Comparison of ENCODE assay signal across 26 cellular contexts in the genomic region with DNA sequence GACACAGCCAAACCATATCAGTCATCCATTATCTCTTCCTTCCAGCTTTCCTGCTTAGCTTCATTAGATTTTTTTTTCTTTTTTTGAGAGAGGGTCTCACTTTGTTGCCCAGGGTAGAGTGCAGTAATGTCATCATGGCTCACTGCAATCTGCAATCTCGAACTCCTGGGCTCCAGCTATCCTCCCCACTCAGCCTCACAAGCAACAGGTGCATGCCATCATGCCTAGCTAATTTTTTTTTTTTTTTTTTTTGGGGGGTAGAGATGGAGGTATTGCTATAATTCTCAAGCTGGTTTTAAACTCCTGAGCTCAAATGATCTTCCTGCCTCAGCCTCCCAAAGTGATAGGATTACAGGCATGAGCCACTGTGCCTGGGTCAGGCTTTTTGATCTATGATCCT.
"Had no signal": no experiment of that assay in that cellular context is flagged by ENCODE, and none has a peak within 500 bp of the region (broad histone marks: within the 10 kb centered on the region; RNA-seq: fewer than 3 reads in every experiment).

No MANE protein-coding gene starts in this region.

- H3K9me2 ChIP-seq: SK-N-SH had no signal

- H3K9ac ChIP-seq: SK-N-SH had no signal

- H3K36me3 ChIP-seq: Peyer's patch, SJSA1 had no signal

- H3K27ac ChIP-seq: Peyer's patch, SJSA1 had no signal

- H3K9me3 ChIP-seq: Peyer's patch, SJSA1, SK-N-SH had no signal

- H3K4me3 ChIP-seq: Peyer's patch, SJSA1 had no signal

- H3K27me3 ChIP-seq: Peyer's patch had no signal

- H3K4me1 ChIP-seq: SJSA1 had no signal

- DNase-seq: Karpas-422, MM.1S, MV-4-11, NCI-H1092, NCI-H1417 treated with DMSO at 0.1 percent for 48 hours, NCI-H1436 treated with DMSO at 0.1 percent for 48 hours, NCI-H1694 treated with DMSO at 0.1 percent for 48 hours, NCI-H187 treated with DMSO at 0.1 percent for 48 hours, NCI-H2029, NCI-H2171 treated with DMSO at 0.1 percent for 48 hours, NCI-H345, NCI-H446, NCI-H510A treated with DMSO at 0.1 percent for 48 hours, NCI-H524 treated with DMSO at 0.1 percent for 48 hours, NCI-H526 treated with DMSO at 0.1 percent for 48 hours, NCI-H774, OCI-M1, PC-3, Peyer's patch, Right ventricle myocardium superior, RPMI8226, SHP77 treated with DMSO at 0.1 percent for 48 hours, SK-N-SH, SW 1271, T-helper 1 cell had no signal

- H3K4me2 ChIP-seq: SK-N-SH had no signal
